Comparison of ENCODE assay signal across 1 cellular context in genomic region chr15:40052604-40053003, GRCh38.
TF ChIP-seq lines count a peak whose summit lies in the region.

No MANE protein-coding gene starts in this region.

TF ChIP-seq in HEK293, 187 proteins besides CTCF, POLR2A, EP300 and RAD21 (continued from another document):
- no peak for TF ChIP-seq BCL6B (tag by site-specific recombination; IDR thresholded peaks at IDR 0.05)
- TF ChIP-seq ZNF555 (tag by site-specific recombination; conservative IDR thresholded peaks at IDR 0.05) = no peak
- TF ChIP-seq ZNF830 (tag by site-specific recombination; IDR thresholded peaks at IDR 0.05; ENCODE audit: low read depth) = no peak
- no peak for TF ChIP-seq ZNF501 (tag by site-specific recombination; IDR thresholded peaks at IDR 0.05)
- no peak for TF ChIP-seq AEBP2 (tag by site-specific recombination; IDR thresholded peaks at IDR 0.05; ENCODE audit: borderline replicate concordance)
- 0 out of 2 replicates have a peak, but pooled peaks have one; percentile 6 for TF ChIP-seq KLF17 (tag by site-specific recombination; IDR thresholded peaks at IDR 0.05)
- no peak for TF ChIP-seq ZNF248 (tag by site-specific recombination; IDR thresholded peaks at IDR 0.05)
- no peak for TF ChIP-seq ZNF221 (tag by site-specific recombination; IDR thresholded peaks at IDR 0.05; ENCODE audit: borderline replicate concordance)
- no peak for TF ChIP-seq YY1 (tag by site-specific recombination; IDR thresholded peaks at IDR 0.05)
- no peak for TF ChIP-seq ZNF155 (tag by site-specific recombination; IDR thresholded peaks at IDR 0.05)
- no peak for TF ChIP-seq ZNF488 (tag by site-specific recombination; IDR thresholded peaks at IDR 0.05)
- TF ChIP-seq ZNF266 (tag by site-specific recombination; IDR thresholded peaks at IDR 0.05; ENCODE audit: low read depth) = no peak
- no peak for TF ChIP-seq ZNF692 (tag by site-specific recombination; IDR thresholded peaks at IDR 0.05)
- no peak for TF ChIP-seq ZNF530 (tag by site-specific recombination; IDR thresholded peaks at IDR 0.05; ENCODE audit: low read depth)
- TF ChIP-seq ZNF510 (tag by site-specific recombination; IDR thresholded peaks at IDR 0.05; ENCODE audit: insufficient replicate concordance) = no peak
- TF ChIP-seq ZSCAN16 (tag by site-specific recombination; IDR thresholded peaks at IDR 0.05) = no peak
- TF ChIP-seq SCRT1 (tag by site-specific recombination; IDR thresholded peaks at IDR 0.05; ENCODE audit: borderline replicate concordance) = no peak
- no peak for TF ChIP-seq ZNF791 (tag by site-specific recombination; IDR thresholded peaks at IDR 0.05)
- 0 out of 2 replicates have a peak, but pooled peaks have one; percentile 18 for TF ChIP-seq ZNF660 (tag by site-specific recombination; IDR thresholded peaks at IDR 0.05)
- TF ChIP-seq FEZF1 (tag by site-specific recombination; IDR thresholded peaks at IDR 0.05) = no peak
- TF ChIP-seq ZBTB17 (tag by site-specific recombination; IDR thresholded peaks at IDR 0.05) = no peak
- TF ChIP-seq ZNF707 (tag by site-specific recombination; IDR thresholded peaks at IDR 0.05) = no peak
- TF ChIP-seq ZNF341 (tag by site-specific recombination; IDR thresholded peaks at IDR 0.05; ENCODE audit: low read depth) = peak; percentile 23; the same call in 1 of the 2 replicates
- no peak for TF ChIP-seq ELK4 (IDR thresholded peaks at IDR 0.05; ENCODE audit: borderline replicate concordance, low read depth, low read length)
- TF ChIP-seq ZNF600 (tag by site-specific recombination; IDR thresholded peaks at IDR 0.05) = 0 out of 2 replicates have a peak, but pooled peaks have one; percentile 19
- no peak for TF ChIP-seq BCL11B (tag by site-specific recombination; IDR thresholded peaks at IDR 0.05; ENCODE audit: low read depth)
- no peak for TF ChIP-seq ZFP37 (tag by site-specific recombination; IDR thresholded peaks at IDR 0.05)
- TF ChIP-seq ZBTB44 (tag by site-specific recombination; IDR thresholded peaks at IDR 0.05) = no peak
- TF ChIP-seq ZNF658 (tag by site-specific recombination; IDR thresholded peaks at IDR 0.05) = no peak
- no peak for TF ChIP-seq ZNF837 (tag by site-specific recombination; IDR thresholded peaks at IDR 0.05)
- no peak for TF ChIP-seq ZNF639 (tag by site-specific recombination; IDR thresholded peaks at IDR 0.05)
- no peak for TF ChIP-seq ZNF792 (tag by site-specific recombination; IDR thresholded peaks at IDR 0.05)
